ENCODE assay signal across 24 cellular contexts in genomic region chr9:137479892-137480685, GRCh38. TPM values are rescaled to one million over a fixed set of nuclear protein-coding genes. Genes with fewer than 3 reads are reported as not detected.
A peak's percentile ranks its signal among the peaks of the same experiment; 100 is the strongest.
DNase-seq lines count a peak whose midpoint lies in the region; ATAC-seq and TF ChIP-seq lines count a peak whose summit lies in the region.
"Had no signal": no experiment of that assay in that cellular context is flagged by ENCODE, and none has a peak within 500 bp of the region (broad histone marks: within the 10 kb centered on the region; RNA-seq: fewer than 3 reads in every experiment).

No MANE protein-coding gene starts in this region.

- no peak overlapping the region for H3K27ac ChIP-seq in GM23338 (ENCODE audit: low read depth)
- H3K27ac ChIP-seq in RWPE2 (ENCODE audit: poor library complexity, severe bottlenecking): no peak overlapping the region
- H3K27ac ChIP-seq: brain microvascular endothelial cell, coronary artery, thoracic aorta had no signal

- H3F3A ChIP-seq in GM23338 (replicated peaks; ENCODE audit: low read depth): no peaks in the 10 kb centered on the region

- ATAC-seq in GM23338 (peak; percentile 24; the same call in 2 of the 3 replicates), RWPE2 (ENCODE audit: low read depth) (no peak), HG03571 (IDR thresholded peaks at IDR 0.05; ENCODE audit: unreplicated experiment) (no peak)

- peaks cover 7% of the 10 kb centered on the region for H3K9me3 ChIP-seq in RWPE2 (ENCODE audit: severe bottlenecking)

- H3K36me3 Mint-ChIP-seq in GM23338 (ENCODE audit: low read depth): no peaks in the 10 kb centered on the region
- H3K36me3 Mint-ChIP-seq in osteocyte (ENCODE audit: unreplicated experiment): peaks cover 8% of the 10 kb centered on the region
- H3K36me3 Mint-ChIP-seq: CD14-positive monocyte had no signal

- no peaks in the 10 kb centered on the region for H3K27me3 ChIP-seq in GM23338 (ENCODE audit: insufficient read depth)
- H3K27me3 ChIP-seq in RWPE2 (ENCODE audit: insufficient read depth, poor library complexity, severe bottlenecking): no peaks in the 10 kb centered on the region
- H3K27me3 ChIP-seq: brain microvascular endothelial cell had no signal

- H3K27me3 Mint-ChIP-seq in GM23338 (ENCODE audit: insufficient read depth, low read depth, poor library complexity): peaks cover 2% of the 10 kb centered on the region
- no peaks in the 10 kb centered on the region for H3K27me3 Mint-ChIP-seq in osteocyte (ENCODE audit: unreplicated experiment)
- H3K27me3 Mint-ChIP-seq: activated CD4-positive, alpha-beta memory T cell treated with anti-CD3 and anti-CD28 coated beads, Interleukin-2, amount 10 ng/mL, durations not matched to agents 7 days and 5 days had no signal

- no peak overlapping the region for H3K4me2 ChIP-seq in GM23338

- no peak for TF ChIP-seq CTCF in GM23338 (conservative IDR thresholded peaks at IDR 0.05; ENCODE audit: low read depth in 2 of 2)
- no peak for TF ChIP-seq CTCF in RWPE2 (IDR thresholded peaks at IDR 0.05; ENCODE audit: poor library complexity, severe bottlenecking)
- no peak for TF ChIP-seq CTCF in osteocyte (IDR thresholded peaks at IDR 0.05)

- no peak overlapping the region for H3K4me3 ChIP-seq in GM23338
- H3K4me3 ChIP-seq in RWPE2 (ENCODE audit: severe bottlenecking): no peak overlapping the region
- H3K4me3 ChIP-seq: coronary artery, thoracic aorta had no signal

- H3K9me2 ChIP-seq in GM23338 (ENCODE audit: insufficient read depth): no peaks in the 10 kb centered on the region

- H3K4me1 Mint-ChIP-seq in GM23338 (peaks cover 5% of the 10 kb centered on the region; the same call in 2 of the 3 replicates), osteocyte (ENCODE audit: unreplicated experiment) (peaks cover 41% of the 10 kb centered on the region)

- H3K36me3 ChIP-seq in GM23338 (ENCODE audit: insufficient read depth) (no peaks in the 10 kb centered on the region), RWPE2 (ENCODE audit: low read depth) (no peaks in the 10 kb centered on the region)
- H3K36me3 ChIP-seq: brain microvascular endothelial cell, thoracic aorta had no signal

- H3K4me1 ChIP-seq in GM23338 (ENCODE audit: insufficient read depth) (no peaks in the 10 kb centered on the region), RWPE2 (ENCODE audit: insufficient read depth, poor library complexity, severe bottlenecking) (peaks cover 11% of the 10 kb centered on the region)

- H3K27ac Mint-ChIP-seq in GM23338 (no peak overlapping the region), osteocyte (ENCODE audit: unreplicated experiment) (peak overlapping the region; percentile 91)
- H3K27ac Mint-ChIP-seq: activated CD4-positive, alpha-beta memory T cell treated with anti-CD3 and anti-CD28 coated beads, Interleukin-2, amount 10 ng/mL, durations not matched to agents 7 days and 5 days had no signal

- H3K9me3 Mint-ChIP-seq in GM23338 (peaks cover 6% of the 10 kb centered on the region), osteocyte (ENCODE audit: unreplicated experiment) (peaks cover 8% of the 10 kb centered on the region)

- no peaks in the 10 kb centered on the region for H4K20me1 ChIP-seq in GM23338 (replicated peaks; ENCODE audit: insufficient read depth)

- no peaks in the 10 kb centered on the region for H3K79me2 ChIP-seq in GM23338 (replicated peaks; ENCODE audit: insufficient read depth)

- no peak overlapping the region for H3K4me3 Mint-ChIP-seq in GM23338
- peak overlapping the region; percentile 39 for H3K4me3 Mint-ChIP-seq in osteocyte (ENCODE audit: unreplicated experiment)
- H3K4me3 Mint-ChIP-seq: activated CD4-positive, alpha-beta memory T cell treated with anti-CD3 and anti-CD28 coated beads, Interleukin-2, amount 10 ng/mL, durations not matched to agents 7 days and 5 days; CD14-positive monocyte had no signal

- DNase-seq in GM23338 (ENCODE audit: low spot score): peak; percentile 40
- DNase-seq in RWPE2 (ENCODE audit: low spot score): peak; percentile 53
- peak; percentile 50 for DNase-seq in foreskin melanocyte
- DNase-seq in osteocyte (ENCODE audit: extremely low spot score, unreplicated experiment): no peak
- DNase-seq in ecto neural progenitor cell (ENCODE audit: low spot score): no peak
- no peak for DNase-seq in NCI-H1092 treated with DMSO at 0.1 percent for 48 hours (lab: John Stamatoyannopoulos, UW)
- DNase-seq: activated CD4-positive, alpha-beta memory T cell treated with anti-CD3 and anti-CD28 coated beads, Interleukin-2, amount 10 ng/mL, durations not matched to agents 7 days and 5 days; activated CD4-positive, CD25-positive, alpha-beta regulatory T cell; activated T-cell treated with anti-CD3 and anti-CD28 coated beads, Interleukin-2, amount 50 U/mL, for 1 hour; brain microvascular endothelial cell; EL; kidney glomerular epithelial cell; NCI-H1048; NCI-H1930; NCI-H2227 treated with DMSO at 0.1 percent for 48 hours; NCI-H748 treated with DMSO at 0.1 percent for 48 hours; occipital lobe; stimulated activated CD4-positive, alpha-beta T cell treated with anti-CD3 and anti-CD28 coated beads, Interleukin-4, amount 100 ng/mL, for 4 hours; stimulated activated naive CD4-positive, alpha-beta T cell had no signal

- H2AFZ ChIP-seq in GM23338: no peak overlapping the region

TF ChIP-seq in GM23338, 12 proteins besides CTCF, POLR2A, EP300 and RAD21:
- no peak for TF ChIP-seq EZH2 (IDR thresholded peaks at IDR 0.05; ENCODE audit: low read depth, unreplicated experiment)

RNA-seq across cellular contexts. Expression of gene NSMF, which starts 21.0 kb away (rescaled TPM):
- 87.0 and 103 TPM in 2 replicates for total RNA-seq in GM23338 (2014; rRNA removed; shearing (Covaris generic))
- polyA plus RNA-seq in GM23338 (2016; fragmentation: Nextera tagmentation; extraction: Ambion mirVana): 20.3 and 22.3 TPM in 2 replicates
- total RNA-seq in osteocyte: 93.1 and 103 TPM in 2 replicates

RNA-seq across cellular contexts. Expression of gene ENTPD8, which starts 38.9 kb away (rescaled TPM):
- total RNA-seq in GM23338 (2014; rRNA removed; shearing (Covaris generic)): 0.42 and 1.6 TPM in 2 replicates
- polyA plus RNA-seq in GM23338 (2016; fragmentation: Nextera tagmentation; extraction: Ambion mirVana): 0.89 and 1.1 TPM in 2 replicates
- total RNA-seq in osteocyte: 0.16 and 0.24 TPM in 2 replicates
- total RNA-seq: activated CD4-positive, alpha-beta memory T cell treated with anti-CD3 and anti-CD28 coated beads, Interleukin-2, amount 10 ng/mL, durations not matched to agents 7 days and 5 days; thoracic aorta had no signal
- polyA plus RNA-seq: CD14-positive monocyte, fibroblast of lung had no signal

RNA-seq across cellular contexts. Expression of gene NOXA1, which starts 56.9 kb away (rescaled TPM):
- total RNA-seq in GM23338 (2014; rRNA removed; shearing (Covaris generic)): 0.59 and 0.62 TPM in 2 replicates
- polyA plus RNA-seq in GM23338 (2016; fragmentation: Nextera tagmentation; extraction: Ambion mirVana): 0.68 and 1.4 TPM in 2 replicates
- 1.0 and 1.5 TPM in 2 replicates for total RNA-seq in osteocyte

RNA-seq across cellular contexts. Expression of gene EXD3, which starts 57.1 kb away (rescaled TPM):
- total RNA-seq in GM23338 (2014; rRNA removed; shearing (Covaris generic)): 3.6 and 4.4 TPM in 2 replicates
- 9.7 and 9.9 TPM in 2 replicates for polyA plus RNA-seq in GM23338 (2016; fragmentation: Nextera tagmentation; extraction: Ambion mirVana)
- total RNA-seq in osteocyte: 20.0 and 21.5 TPM in 2 replicates

Comparison
In these comparisons a context has a peak if more than half of its experiments do, and no peak if none do; other contexts are left out.
1. DNase-seq: peak in GM23338 (single experiment), RWPE2 (single experiment) and foreskin melanocyte (single experiment); none in osteocyte (single experiment), ecto neural progenitor cell (single experiment) and NCI-H1092 treated with DMSO at 0.1 percent for 48 hours (single experiment).